25 cellular contexts compared by ENCODE assay signal in genomic region chrX:134732152-134732551, GRCh38.
"Had no signal": no experiment of that assay in that cellular context is flagged by ENCODE, and none has a peak within 500 bp of the region (broad histone marks: within the 10 kb centered on the region; RNA-seq: fewer than 3 reads in every experiment).

No MANE protein-coding gene starts in this region.

- DNase-seq: activated CD4-positive, alpha-beta T cell treated with anti-CD3 and anti-CD28 coated beads for 48 hours; activated CD4-positive, alpha-beta T cell treated with anti-CD3 and anti-CD28 coated beads, Interleukin-2, amount 50 U/mL, for 4 hours; activated CD4-positive, CD25-positive, alpha-beta regulatory T cell treated with anti-CD3 and anti-CD28 coated beads, Interleukin-2, amount 50 U/mL, for 72 hours; activated CD8-positive, alpha-beta memory T cell treated with anti-CD3 and anti-CD28 coated beads, Interleukin-2, amount 50 U/mL, for 48 hours; activated CD8-positive, alpha-beta T cell treated with anti-CD3 and anti-CD28 coated beads, Interleukin-2, amount 10 ng/mL, durations not matched to agents 7 days and 5 days; activated naive CD4-positive, alpha-beta T cell treated with anti-CD3 and anti-CD28 coated beads, Interleukin-2, amount 50 U/mL, for 16 hours; activated naive CD8-positive, alpha-beta T cell treated with anti-CD3 and anti-CD28 coated beads, Interleukin-2, amount 10 ng/mL, durations not matched to agents 7 days and 5 days; activated T-cell treated with anti-CD3 and anti-CD28 coated beads, Interleukin-2, amount 50 U/mL, for 1 hour; aorta; KG1; NCI-H1105; NCI-H1436; NCI-H1694 treated with DMSO at 0.1 percent for 48 hours; NCI-H2029 treated with DMSO at 0.1 percent for 48 hours; NCI-H345; NCI-H510A; NCI-H526 treated with DMSO at 0.1 percent for 48 hours; PC-3; T-helper 9 cell had no signal

- H3K4me3 Mint-ChIP-seq: activated CD8-positive, alpha-beta T cell treated with anti-CD3 and anti-CD28 coated beads, Interleukin-2, amount 10 ng/mL, durations not matched to agents 7 days and 5 days; activated naive CD8-positive, alpha-beta T cell treated with anti-CD3 and anti-CD28 coated beads, Interleukin-2, amount 10 ng/mL, durations not matched to agents 7 days and 5 days; central memory CD8-positive, alpha-beta T cell; IgD-negative memory B cell; T-helper 1 cell treated with Interleukin-12 subunit alpha and Interleukin-12 subunit beta and Interleukin-4 antibody, amounts not matched to agents 30 μg/mL and 1 μg/mL, for 36 hours; WTC11 had no signal

- ATAC-seq: activated CD8-positive, alpha-beta T cell treated with anti-CD3 and anti-CD28 coated beads, Interleukin-2, amount 10 ng/mL, durations not matched to agents 7 days and 5 days; PC-3; Right ventricle myocardium inferior; WTC11 had no signal

- H3K27ac Mint-ChIP-seq: activated CD8-positive, alpha-beta T cell treated with anti-CD3 and anti-CD28 coated beads, Interleukin-2, amount 10 ng/mL, durations not matched to agents 7 days and 5 days; activated naive CD8-positive, alpha-beta T cell treated with anti-CD3 and anti-CD28 coated beads, Interleukin-2, amount 10 ng/mL, durations not matched to agents 7 days and 5 days; IgD-negative memory B cell; T-helper 1 cell treated with Interleukin-12 subunit alpha and Interleukin-12 subunit beta and Interleukin-4 antibody, amounts not matched to agents 30 μg/mL and 1 μg/mL, for 36 hours; WTC11 had no signal

- H3K4me1 ChIP-seq: adrenal gland had no signal

- H3K27ac ChIP-seq: adrenal gland had no signal

- H3K9me3 ChIP-seq: adrenal gland had no signal

- H3K4me3 ChIP-seq: adrenal gland had no signal

- H3K36me3 Mint-ChIP-seq: activated naive CD8-positive, alpha-beta T cell treated with anti-CD3 and anti-CD28 coated beads, Interleukin-2, amount 10 ng/mL, durations not matched to agents 7 days and 5 days; IgD-negative memory B cell; WTC11 had no signal

- H3K36me3 ChIP-seq: adrenal gland had no signal

- H3K4me1 Mint-ChIP-seq: activated naive CD8-positive, alpha-beta T cell treated with anti-CD3 and anti-CD28 coated beads, Interleukin-2, amount 10 ng/mL, durations not matched to agents 7 days and 5 days; central memory CD8-positive, alpha-beta T cell; IgD-negative memory B cell had no signal

- H3K9me3 Mint-ChIP-seq: activated naive CD8-positive, alpha-beta T cell treated with anti-CD3 and anti-CD28 coated beads, Interleukin-2, amount 10 ng/mL, durations not matched to agents 7 days and 5 days; central memory CD8-positive, alpha-beta T cell; IgD-negative memory B cell; T-helper 1 cell treated with Interleukin-12 subunit alpha and Interleukin-12 subunit beta and Interleukin-4 antibody, amounts not matched to agents 30 μg/mL and 1 μg/mL, for 36 hours; WTC11 had no signal

- H3K27me3 Mint-ChIP-seq: IgD-negative memory B cell had no signal
